ENCODE assay signal across 1 cellular context in the genomic region with DNA sequence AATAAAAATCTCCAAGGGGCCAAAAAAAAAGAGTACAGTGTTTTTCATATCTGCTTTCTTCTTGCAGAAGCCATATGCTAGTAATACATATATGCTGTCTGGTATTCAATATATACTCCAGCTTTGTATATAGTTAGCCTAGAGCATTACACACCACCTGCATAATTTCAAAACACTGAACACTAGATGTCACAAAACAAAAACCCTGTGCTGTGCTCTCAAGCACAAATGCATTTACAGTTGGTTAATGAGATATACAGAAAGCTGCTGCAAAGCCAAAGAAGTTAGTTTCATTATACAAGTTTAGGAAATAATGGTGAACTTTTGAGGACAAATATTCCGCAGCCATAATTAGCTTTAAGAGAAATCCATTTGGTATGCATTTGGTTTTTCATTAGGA.
TF ChIP-seq lines count a peak whose summit lies in the region.

No MANE protein-coding gene starts in this region.

TF ChIP-seq in GM12878, 131 proteins besides CTCF, POLR2A, EP300 and RAD21 (continued from another document):
- TF ChIP-seq, protein P1, sequence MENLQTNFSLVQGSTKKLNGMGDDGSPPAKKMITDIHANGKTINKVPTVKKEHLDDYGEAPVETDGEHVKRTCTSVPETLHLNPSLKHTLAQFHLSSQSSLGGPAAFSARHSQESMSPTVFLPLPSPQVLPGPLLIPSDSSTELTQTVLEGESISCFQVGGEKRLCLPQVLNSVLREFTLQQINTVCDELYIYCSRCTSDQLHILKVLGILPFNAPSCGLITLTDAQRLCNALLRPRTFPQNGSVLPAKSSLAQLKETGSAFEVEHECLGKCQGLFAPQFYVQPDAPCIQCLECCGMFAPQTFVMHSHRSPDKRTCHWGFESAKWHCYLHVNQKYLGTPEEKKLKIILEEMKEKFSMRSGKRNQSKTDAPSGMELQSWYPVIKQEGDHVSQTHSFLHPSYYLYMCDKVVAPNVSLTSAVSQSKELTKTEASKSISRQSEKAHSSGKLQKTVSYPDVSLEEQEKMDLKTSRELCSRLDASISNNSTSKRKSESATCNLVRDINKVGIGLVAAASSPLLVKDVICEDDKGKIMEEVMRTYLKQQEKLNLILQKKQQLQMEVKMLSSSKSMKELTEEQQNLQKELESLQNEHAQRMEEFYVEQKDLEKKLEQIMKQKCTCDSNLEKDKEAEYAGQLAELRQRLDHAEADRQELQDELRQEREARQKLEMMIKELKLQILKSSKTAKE (IDR thresholded peaks at IDR 0.05; ENCODE audit: low read depth, poor library complexity, severe bottlenecking): no peak
TF ChIP-seq in GM12878: peak in this region for 0.
